In the genomic region with DNA sequence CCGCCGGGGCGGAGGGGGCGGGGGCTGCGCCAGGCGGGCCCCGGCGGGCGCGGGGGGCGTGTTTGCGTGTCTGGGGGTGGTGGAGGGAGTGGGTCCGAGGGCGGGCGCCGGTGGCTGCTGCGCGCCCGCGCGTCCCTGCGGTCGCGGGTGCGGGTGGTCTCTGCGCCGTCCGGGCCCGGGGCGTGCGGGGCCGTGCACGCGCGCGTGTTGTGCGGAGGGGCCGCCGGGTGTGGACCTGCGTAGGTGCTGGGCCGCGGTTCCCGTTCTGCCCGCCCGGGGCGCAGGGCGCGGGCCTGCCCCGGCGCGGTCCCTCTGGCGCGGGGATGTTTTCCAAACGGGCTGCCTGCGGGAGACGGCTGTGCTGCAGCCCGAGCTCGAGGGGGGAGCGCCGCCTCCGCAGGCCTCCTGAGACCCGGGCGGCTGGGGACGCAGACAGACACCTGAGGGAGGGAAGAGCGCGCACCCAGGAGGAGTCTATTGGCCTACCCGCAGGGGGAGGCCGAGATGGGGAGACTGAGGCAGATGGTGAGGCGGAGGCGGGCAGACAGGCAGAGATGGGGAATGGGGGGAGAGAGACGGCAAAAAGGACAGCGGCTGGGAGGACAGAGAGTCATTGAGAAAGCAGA, we compare ENCODE assay signal across 1 cellular context.
TF ChIP-seq lines count a peak whose summit lies in the region.

No MANE protein-coding gene starts in this region.

TF ChIP-seq in IMR-90, 13 proteins besides CTCF, POLR2A, EP300 and RAD21:
- TF ChIP-seq BHLHE40 (IDR thresholded peaks at IDR 0.05; ENCODE audit: low read depth, low read length) (no peak), MAZ (IDR thresholded peaks at IDR 0.05; ENCODE audit: borderline replicate concordance, low read depth, low read length) (no peak), FOS (IDR thresholded peaks at IDR 0.05; ENCODE audit: low read depth, low read length) (no peak), CHD1 (IDR thresholded peaks at IDR 0.05; ENCODE audit: low read depth, low read length) (no peak), SMC3 (IDR thresholded peaks at IDR 0.05; ENCODE audit: low read depth, low read length) (no peak), RCOR1 (IDR thresholded peaks at IDR 0.05; ENCODE audit: insufficient replicate concordance, low read length) (no peak), MAFK (IDR thresholded peaks at IDR 0.05; ENCODE audit: low read depth, low read length) (no peak), NFE2L2 (IDR thresholded peaks at IDR 0.05; ENCODE audit: low read depth, low read length) (no peak)
- TF ChIP-seq, protein P1, sequence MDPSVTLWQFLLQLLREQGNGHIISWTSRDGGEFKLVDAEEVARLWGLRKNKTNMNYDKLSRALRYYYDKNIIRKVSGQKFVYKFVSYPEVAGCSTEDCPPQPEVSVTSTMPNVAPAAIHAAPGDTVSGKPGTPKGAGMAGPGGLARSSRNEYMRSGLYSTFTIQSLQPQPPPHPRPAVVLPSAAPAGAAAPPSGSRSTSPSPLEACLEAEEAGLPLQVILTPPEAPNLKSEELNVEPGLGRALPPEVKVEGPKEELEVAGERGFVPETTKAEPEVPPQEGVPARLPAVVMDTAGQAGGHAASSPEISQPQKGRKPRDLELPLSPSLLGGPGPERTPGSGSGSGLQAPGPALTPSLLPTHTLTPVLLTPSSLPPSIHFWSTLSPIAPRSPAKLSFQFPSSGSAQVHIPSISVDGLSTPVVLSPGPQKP (IDR thresholded peaks at IDR 0.05; ENCODE audit: borderline replicate concordance, low read depth, low read length), result no peak
- TF ChIP-seq, protein P2, sequence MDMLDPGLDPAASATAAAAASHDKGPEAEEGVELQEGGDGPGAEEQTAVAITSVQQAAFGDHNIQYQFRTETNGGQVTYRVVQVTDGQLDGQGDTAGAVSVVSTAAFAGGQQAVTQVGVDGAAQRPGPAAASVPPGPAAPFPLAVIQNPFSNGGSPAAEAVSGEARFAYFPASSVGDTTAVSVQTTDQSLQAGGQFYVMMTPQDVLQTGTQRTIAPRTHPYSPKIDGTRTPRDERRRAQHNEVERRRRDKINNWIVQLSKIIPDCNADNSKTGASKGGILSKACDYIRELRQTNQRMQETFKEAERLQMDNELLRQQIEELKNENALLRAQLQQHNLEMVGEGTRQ (IDR thresholded peaks at IDR 0.05; ENCODE audit: low read depth, low read length), result no peak
TF ChIP-seq in IMR-90: peak in this region for 0.
